Comparison of ENCODE assay signal across 3 cellular contexts in genomic region chr16:11211061-11211976, GRCh38.
TF ChIP-seq lines count a peak whose summit lies in the region.

No MANE protein-coding gene starts in this region.

TF ChIP-seq in SK-N-SH treated with all-trans-retinoic acid at 6 μM for 48 hours, 23 proteins besides CTCF, POLR2A, EP300 and RAD21:
- TF ChIP-seq ZNF565 (CRISPR knock-in tag; conservative IDR thresholded peaks at IDR 0.05; ENCODE audit: low read depth) (no peak), CSDC2 (CRISPR knock-in tag; IDR thresholded peaks at IDR 0.05) (no peak), ZC3H10 (CRISPR knock-in tag; IDR thresholded peaks at IDR 0.05) (no peak), SNAI2 (CRISPR knock-in tag; IDR thresholded peaks at IDR 0.05) (no peak), OSR1 (CRISPR knock-in tag; IDR thresholded peaks at IDR 0.05) (no peak), TCF4 (CRISPR knock-in tag; IDR thresholded peaks at IDR 0.05; ENCODE audit: borderline replicate concordance) (no peak)
- TF ChIP-seq, protein P1, sequence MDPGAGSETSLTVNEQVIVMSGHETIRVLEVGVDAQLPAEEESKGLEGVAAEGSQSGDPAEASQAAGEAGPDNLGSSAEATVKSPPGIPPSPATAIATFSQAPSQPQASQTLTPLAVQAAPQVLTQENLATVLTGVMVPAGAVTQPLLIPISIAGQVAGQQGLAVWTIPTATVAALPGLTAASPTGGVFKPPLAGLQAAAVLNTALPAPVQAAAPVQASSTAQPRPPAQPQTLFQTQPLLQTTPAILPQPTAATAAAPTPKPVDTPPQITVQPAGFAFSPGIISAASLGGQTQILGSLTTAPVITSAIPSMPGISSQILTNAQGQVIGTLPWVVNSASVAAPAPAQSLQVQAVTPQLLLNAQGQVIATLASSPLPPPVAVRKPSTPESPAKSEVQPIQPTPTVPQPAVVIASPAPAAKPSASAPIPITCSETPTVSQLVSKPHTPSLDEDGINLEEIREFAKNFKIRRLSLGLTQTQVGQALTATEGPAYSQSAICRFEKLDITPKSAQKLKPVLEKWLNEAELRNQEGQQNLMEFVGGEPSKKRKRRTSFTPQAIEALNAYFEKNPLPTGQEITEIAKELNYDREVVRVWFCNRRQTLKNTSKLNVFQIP (CRISPR knock-in tag; IDR thresholded peaks at IDR 0.05; ENCODE audit: borderline replicate concordance, low read depth): no peak

TF ChIP-seq in SK-N-SH, 30 proteins besides CTCF, POLR2A, EP300 and RAD21:
- no peak for TF ChIP-seq FOXM1 (IDR thresholded peaks at IDR 0.05; ENCODE audit: low read depth)
- TF ChIP-seq NRF1 (IDR thresholded peaks at IDR 0.05; ENCODE audit: low read depth, low read length): no peak
- no peak for TF ChIP-seq TEAD4 (IDR thresholded peaks at IDR 0.05; ENCODE audit: borderline replicate concordance, insufficient read depth)
- TF ChIP-seq RXRA (IDR thresholded peaks at IDR 0.05; ENCODE audit: borderline replicate concordance, low read depth): no peak
- TF ChIP-seq FOXJ3 (CRISPR knock-in tag; IDR thresholded peaks at IDR 0.05): no peak
- no peak for TF ChIP-seq MXI1 (IDR thresholded peaks at IDR 0.05; ENCODE audit: low read depth, low read length)
- TF ChIP-seq, protein P2, sequence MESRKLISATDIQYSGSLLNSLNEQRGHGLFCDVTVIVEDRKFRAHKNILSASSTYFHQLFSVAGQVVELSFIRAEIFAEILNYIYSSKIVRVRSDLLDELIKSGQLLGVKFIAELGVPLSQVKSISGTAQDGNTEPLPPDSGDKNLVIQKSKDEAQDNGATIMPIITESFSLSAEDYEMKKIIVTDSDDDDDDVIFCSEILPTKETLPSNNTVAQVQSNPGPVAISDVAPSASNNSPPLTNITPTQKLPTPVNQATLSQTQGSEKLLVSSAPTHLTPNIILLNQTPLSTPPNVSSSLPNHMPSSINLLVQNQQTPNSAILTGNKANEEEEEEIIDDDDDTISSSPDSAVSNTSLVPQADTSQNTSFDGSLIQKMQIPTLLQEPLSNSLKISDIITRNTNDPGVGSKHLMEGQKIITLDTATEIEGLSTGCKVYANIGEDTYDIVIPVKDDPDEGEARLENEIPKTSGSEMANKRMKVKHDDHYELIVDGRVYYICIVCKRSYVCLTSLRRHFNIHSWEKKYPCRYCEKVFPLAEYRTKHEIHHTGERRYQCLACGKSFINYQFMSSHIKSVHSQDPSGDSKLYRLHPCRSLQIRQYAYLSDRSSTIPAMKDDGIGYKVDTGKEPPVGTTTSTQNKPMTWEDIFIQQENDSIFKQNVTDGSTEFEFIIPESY (IDR thresholded peaks at IDR 0.05; ENCODE audit: borderline replicate concordance, low read depth): no peak
TF ChIP-seq in SK-N-SH: peak in this region for 0.

TF ChIP-seq in GM12878, 131 proteins besides CTCF, POLR2A, EP300 and RAD21:
- TF ChIP-seq RBBP5 (conservative IDR thresholded peaks at IDR 0.05): no peak
- peak; percentile 76 for TF ChIP-seq ATF7 (IDR thresholded peaks at IDR 0.05; ENCODE audit: low read depth)
